Comparison of ENCODE assay signal across 11 cellular contexts in the genomic region with DNA sequence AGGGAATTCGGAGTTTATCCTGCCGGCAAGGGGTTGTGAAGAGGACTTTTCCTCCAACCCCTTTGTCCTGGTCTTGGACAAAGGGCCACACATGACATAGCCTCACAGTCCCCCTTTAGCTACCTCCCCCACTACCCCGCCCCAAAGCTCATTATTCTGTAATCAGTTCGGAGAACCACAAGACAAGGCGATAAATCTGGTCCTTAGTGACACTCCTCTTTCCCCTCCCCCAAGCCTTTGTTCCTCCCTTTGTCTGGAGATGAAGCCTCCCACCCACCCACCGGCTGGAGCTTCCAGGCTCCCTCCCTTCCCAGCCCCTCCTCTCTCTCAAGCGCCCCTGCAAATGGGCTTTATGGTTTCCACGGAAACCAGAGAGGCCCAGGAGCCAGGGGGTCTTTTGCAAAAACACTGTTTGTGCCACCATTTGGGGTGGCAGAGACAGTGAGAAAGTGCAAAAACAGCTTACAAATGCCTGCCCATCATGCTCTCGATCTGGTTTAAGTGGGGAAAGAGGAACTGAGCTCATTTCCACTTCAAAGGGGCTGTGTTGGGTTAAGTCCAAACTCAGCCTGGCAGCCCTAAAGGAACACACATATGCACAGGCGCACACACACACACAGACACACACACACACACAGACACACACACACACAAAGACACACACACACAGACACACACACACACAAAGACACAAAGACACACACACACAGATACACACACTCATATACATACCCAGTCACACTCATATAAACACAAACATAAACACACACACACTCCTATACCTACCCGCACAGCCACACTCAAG. TPM values are rescaled to one million over a fixed set of nuclear protein-coding genes. Genes with fewer than 3 reads are reported as not detected.
DNase-seq lines count a peak whose midpoint lies in the region; ATAC-seq, FAIRE-seq and TF ChIP-seq lines count a peak whose summit lies in the region.
"Had no signal": no experiment of that assay in that cellular context is flagged by ENCODE, and none has a peak within 500 bp of the region (broad histone marks: within the 10 kb centered on the region; RNA-seq: fewer than 3 reads in every experiment).

No MANE protein-coding gene starts in this region.

- H3K4me2 ChIP-seq in neuronal stem cell (ENCODE audit: insufficient read depth, low read length, poor library complexity, severe bottlenecking), result peak overlapping the region; percentile 45

- no peak overlapping the region for H2BK120ac ChIP-seq in neuronal stem cell (ENCODE audit: low read depth, low read length)

- H3K27ac ChIP-seq in neuronal stem cell (replicated peaks; ENCODE audit: low read length) (peak overlapping the region; percentile 95), kidney (ENCODE audit: low read depth in 2 of 2, low read length in 2 of 2) (no peak overlapping the region)

- H3K9me3 ChIP-seq in NT2/D1 (ENCODE audit: insufficient read depth, low read length), result no peaks in the 10 kb centered on the region
- H3K9me3 ChIP-seq in neuronal stem cell (replicated peaks in 1 of 2; ENCODE audit: control insufficient read depth in 2 of 2, insufficient read depth in 1 of 2, low read depth in 1 of 2, low read length in 2 of 2), result no peaks in the 10 kb centered on the region
- no peaks in the 10 kb centered on the region for H3K9me3 ChIP-seq in kidney (ENCODE audit: control insufficient read depth in 1 of 2, low read length in 2 of 2)

- ATAC-seq in GM19351 (IDR thresholded peaks at IDR 0.05; ENCODE audit: unreplicated experiment) (peak; percentile 63), HG03280 (IDR thresholded peaks at IDR 0.05; ENCODE audit: unreplicated experiment) (no peak)
- ATAC-seq: activated CD8-positive, alpha-beta memory T cell treated with anti-CD3 and anti-CD28 coated beads, Interleukin-2, amount 10 ng/mL, durations not matched to agents 7 days and 5 days had no signal

- H3K14ac ChIP-seq in neuronal stem cell (ENCODE audit: low read length), result no peak overlapping the region

- no peaks in the 10 kb centered on the region for H3K79me1 ChIP-seq in neuronal stem cell (ENCODE audit: low read depth, low read length)

- no peak for FAIRE-seq in kidney (lab: Jason Lieb, UNC)

- H3K4me1 ChIP-seq in NT2/D1 (ENCODE audit: insufficient read depth, insufficient read length), result peaks cover 8% of the 10 kb centered on the region
- peaks cover 26 to 47% of the 10 kb centered on the region in 2 donors for H3K4me1 ChIP-seq in neuronal stem cell (ENCODE audit: control insufficient read depth in 2 of 2, insufficient read depth in 1 of 2, low read depth in 1 of 2, low read length in 2 of 2)
- H3K4me1 ChIP-seq in kidney (ENCODE audit: control insufficient read depth in 1 of 2, insufficient read depth in 1 of 2, low read depth in 1 of 2, low read length in 2 of 2), result peaks cover 0 to 7% of the 10 kb centered on the region in 2 donors

- H3K36me3 ChIP-seq in NT2/D1 (ENCODE audit: insufficient read depth, insufficient read length, low read length), result no peaks in the 10 kb centered on the region
- no peaks in the 10 kb centered on the region for H3K36me3 ChIP-seq in neuronal stem cell (replicated peaks in 1 of 2; ENCODE audit: control insufficient read depth in 2 of 2, insufficient read depth in 2 of 2, low read length in 2 of 2)
- no peaks in the 10 kb centered on the region for H3K36me3 ChIP-seq in kidney (ENCODE audit: control insufficient read depth in 1 of 2, insufficient read depth in 2 of 2, low read length in 2 of 2)

- peak overlapping the region; percentile 58 for H3K18ac ChIP-seq in neuronal stem cell (ENCODE audit: low read length)

- peak overlapping the region; percentile 75 for H2AFZ ChIP-seq in neuronal stem cell (ENCODE audit: low read length)

- H4K8ac ChIP-seq in neuronal stem cell (ENCODE audit: low read depth, low read length), result no peak overlapping the region

- no peak overlapping the region for H2BK12ac ChIP-seq in neuronal stem cell (ENCODE audit: low read length)

- peak overlapping the region; percentile 46 for H3K9ac ChIP-seq in NT2/D1 (ENCODE audit: insufficient read length, low read depth)
- peak overlapping the region; percentile 56 for H3K9ac ChIP-seq in neuronal stem cell (ENCODE audit: low read depth, low read length, poor library complexity)
- H3K9ac ChIP-seq in kidney (ENCODE audit: low read length in 2 of 2), result no peak overlapping the region

- H3K27me3 ChIP-seq in NT2/D1 (ENCODE audit: insufficient read depth, insufficient read length), result no peaks in the 10 kb centered on the region
- no peaks in the 10 kb centered on the region for H3K27me3 ChIP-seq in neuronal stem cell (ENCODE audit: control insufficient read depth in 3 of 3, insufficient read depth in 3 of 3, low read depth in 1 of 3, low read length in 3 of 3)

- H2BK15ac ChIP-seq in neuronal stem cell (ENCODE audit: low read length), result no peak overlapping the region

- H2BK5ac ChIP-seq in neuronal stem cell (ENCODE audit: low read length), result peak overlapping the region; percentile 73

- intact Hi-C loops in kidney (cut with DNase I), result no loop called here

- no peak overlapping the region for H2AK5ac ChIP-seq in neuronal stem cell (ENCODE audit: low read depth, low read length)

- 100% methylated on average over 1 of the region's 11 CpGs; no CpG with 5 or more reads in 1 of the 2 donors for WGBS in neuronal stem cell (ENCODE audit: extremely low coverage in 2 of 2, insufficient read length in 2 of 2, insufficient replicate concordance in 1 of 2), 2 donors

- TF ChIP-seq CTCF in foreskin fibroblast (IDR thresholded peaks at IDR 0.05; ENCODE audit: low read depth, low read length) (no peak), kidney (IDR thresholded peaks at IDR 0.05; ENCODE audit: borderline replicate concordance, extremely low read depth, insufficient read depth) (no peak)

- peak; percentile 80 for DNase-seq in NT2/D1 (ENCODE audit: low read depth, low spot score)
- DNase-seq in foreskin fibroblast, result peak; percentile 20 to 47
- DNase-seq in neuronal stem cell (ENCODE audit: low spot score), result peak; percentile 94
- no peak for DNase-seq in activated T-cell treated with anti-CD3 and anti-CD28 coated beads, Interleukin-2, amount 50 U/mL, for 48 hours
- DNase-seq in kidney glomerular epithelial cell (lab: John Stamatoyannopoulos, UW), result no peak
- no peak for DNase-seq in kidney
- DNase-seq: activated CD8-positive, alpha-beta memory T cell treated with anti-CD3 and anti-CD28 coated beads, Interleukin-2, amount 10 ng/mL, durations not matched to agents 7 days and 5 days; stimulated activated CD4-positive, alpha-beta T cell treated with anti-CD3 and anti-CD28 coated beads, Interleukin-1b, Interleukin-23, amount 100 ng/mL, for 48 hours had no signal

- peak overlapping the region; percentile 64 for H4K91ac ChIP-seq in neuronal stem cell (ENCODE audit: low read depth, low read length, poor library complexity)

- H3K4me3 ChIP-seq in NT2/D1 (ENCODE audit: insufficient read length, low read depth) (no peak overlapping the region), foreskin fibroblast (ENCODE audit: low read depth in 1 of 2, low read length in 2 of 2) (no peak overlapping the region), neuronal stem cell (ENCODE audit: low read length in 2 of 2) (no peak overlapping the region), kidney (ENCODE audit: low read length in 2 of 2) (no peak overlapping the region)

- H3K4ac ChIP-seq in neuronal stem cell (ENCODE audit: low read length), result no peak overlapping the region

- H3K23ac ChIP-seq in neuronal stem cell (ENCODE audit: low read depth, low read length, poor library complexity), result no peak overlapping the region

RNA-seq across cellular contexts. Expression of a gene that starts 23.6 kb away (rescaled TPM):
- 1.6 TPM for polyA plus RNA-seq in neuronal stem cell (2013, experiment 1 of 2)
- polyA plus RNA-seq in neuronal stem cell (2013, experiment 2 of 2), result 1.6 TPM
- total RNA-seq in kidney, result 5.3 TPM
- polyA plus RNA-seq in kidney (ENCODE audit: insufficient read depth, low read depth, low replicate concordance), result 16.6 TPM
- total RNA-seq: activated CD8-positive, alpha-beta memory T cell treated with anti-CD3 and anti-CD28 coated beads, Interleukin-2, amount 10 ng/mL, durations not matched to agents 7 days and 5 days; SK-MEL-5 had no signal

RNA-seq across cellular contexts. Expression of a gene that starts 31.7 kb away (rescaled TPM):
- 4.3 TPM for polyA plus RNA-seq in neuronal stem cell (2013, experiment 1 of 2)
- 4.4 TPM for polyA plus RNA-seq in neuronal stem cell (2013, experiment 2 of 2)
- total RNA-seq in kidney, result not detected
- 0.09 TPM for polyA plus RNA-seq in kidney (ENCODE audit: insufficient read depth, low read depth, low replicate concordance)
- total RNA-seq: activated CD8-positive, alpha-beta memory T cell treated with anti-CD3 and anti-CD28 coated beads, Interleukin-2, amount 10 ng/mL, durations not matched to agents 7 days and 5 days; SK-MEL-5 had no signal

Comparison
In these comparisons a context has a peak if more than half of its experiments do, and no peak if none do; other contexts are left out.
1. DNase-seq: peak in NT2/D1 (single experiment), foreskin fibroblast (2 of 2) and neuronal stem cell (single experiment); none in activated T-cell treated with anti-CD3 and anti-CD28 coated beads, Interleukin-2, amount 50 U/mL, for 48 hours (0 of 2), kidney glomerular epithelial cell (single experiment) and kidney (single experiment).
2. H3K9ac ChIP-seq: peak in NT2/D1 (single experiment) and neuronal stem cell (single experiment); none in kidney (0 of 2).